9 cellular contexts compared by ENCODE assay signal in the genomic region with DNA sequence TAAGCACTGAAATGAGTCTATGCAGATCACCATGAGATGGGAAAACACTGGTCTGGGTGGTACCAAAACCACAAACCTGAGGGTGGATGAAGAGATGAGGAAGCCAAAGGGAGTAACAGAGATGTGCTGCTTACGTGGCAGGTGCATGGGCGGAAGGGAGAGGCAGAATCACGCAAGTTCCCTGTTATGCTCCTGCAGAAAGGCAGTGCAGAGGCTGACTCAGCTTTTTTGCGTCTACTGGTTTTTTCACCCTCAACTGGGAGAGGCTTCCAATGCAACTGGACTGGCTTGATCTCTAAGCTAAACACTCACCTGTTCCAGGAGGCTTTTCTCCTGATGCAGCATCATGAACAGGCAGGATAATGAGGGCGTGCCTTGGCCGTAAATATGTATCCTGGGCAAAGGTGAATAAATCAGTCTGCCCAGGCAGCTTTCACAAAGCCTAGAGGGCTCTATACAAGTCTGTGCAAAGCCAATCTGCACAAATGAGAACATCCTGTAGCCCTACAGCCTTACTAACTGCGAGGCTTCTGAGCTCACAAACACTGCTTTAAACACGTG.
A peak's percentile ranks its signal among the peaks of the same experiment; 100 is the strongest.
DNase-seq lines count a peak whose midpoint lies in the region; ATAC-seq, FAIRE-seq and TF ChIP-seq lines count a peak whose summit lies in the region.
"Had no signal": no experiment of that assay in that cellular context is flagged by ENCODE, and none has a peak within 500 bp of the region (broad histone marks: within the 10 kb centered on the region; RNA-seq: fewer than 3 reads in every experiment).

No MANE protein-coding gene starts in this region.

- H3K4me3 ChIP-seq in esophagus (ENCODE audit: low read depth in 1 of 2, low read length in 2 of 2), result no peak overlapping the region
- H3K4me3 ChIP-seq: cardiac muscle cell had no signal

- peak; percentile 28 for ATAC-seq in HG03025 (IDR thresholded peaks at IDR 0.05; ENCODE audit: low FRiP score, unreplicated experiment)

- FAIRE-seq in GM12891 (lab: Jason Lieb, UNC), result peak; percentile 90

- peaks cover 2 to 4% of the 10 kb centered on the region in 2 donors for H3K4me1 ChIP-seq in esophagus (ENCODE audit: control insufficient read depth in 2 of 2, insufficient read depth in 2 of 2, low read length in 1 of 2)

- peak overlapping the region; percentile 95 to 96 for H3K27ac ChIP-seq in esophagus (ENCODE audit: low read depth in 2 of 2, low read length in 1 of 2)
- H3K27ac ChIP-seq: cardiac muscle cell had no signal

- TF ChIP-seq POLR2A in GM12891 (IDR thresholded peaks at IDR 0.05; ENCODE audit: low read depth, low read length), result 0 out of 2 replicates have a peak, but pooled peaks have one; percentile 23

- no peaks in the 10 kb centered on the region for H3K27me3 ChIP-seq in esophagus (ENCODE audit: control insufficient read depth in 1 of 2, insufficient read depth in 2 of 2, low read length in 2 of 2)
- H3K27me3 ChIP-seq: cardiac muscle cell had no signal

- DNase-seq in GM12891 (ENCODE audit: insufficient read length, low spot score) (no peak), AG08396 (ENCODE audit: low spot score) (no peak), GM19238 (ENCODE audit: insufficient read length, low spot score) (no peak), NCI-H2107 treated with DMSO at 0.1 percent for 48 hours (lab: John Stamatoyannopoulos, UW; ENCODE audit: unreplicated experiment) (no peak)
- peak; percentile 60 to 67 for DNase-seq in activated CD4-positive, alpha-beta T cell treated with anti-CD3 and anti-CD28 coated beads for 24 hours (ENCODE audit: low read depth in 2 of 2)
- peak; percentile 16 to 54 (median 48) for DNase-seq in stimulated activated naive CD4-positive, alpha-beta T cell (lab: John Stamatoyannopoulos, UW)

- peaks cover 0 to 6% of the 10 kb centered on the region in 2 donors for H3K36me3 ChIP-seq in esophagus (ENCODE audit: control insufficient read depth in 2 of 2, insufficient read depth in 2 of 2, low read length in 1 of 2)

- 53% methylated on average over 8 of the region's 8 CpGs for WGBS in esophagus, 2 donors

- no peaks in the 10 kb centered on the region for H3K9me3 ChIP-seq in esophagus (ENCODE audit: control insufficient read depth in 2 of 2, insufficient read depth in 1 of 2, low read depth in 1 of 2, low read length in 1 of 2)

TF ChIP-seq in GM12891, 5 proteins besides CTCF, POLR2A, EP300 and RAD21:
- TF ChIP-seq SPI1 (IDR thresholded peaks at IDR 0.05; ENCODE audit: low read depth, low read length), result no peak
- TF ChIP-seq TAF1 (IDR thresholded peaks at IDR 0.05; ENCODE audit: low read depth, low read length), result no peak
- no peak for TF ChIP-seq POU2F2 (IDR thresholded peaks at IDR 0.05; ENCODE audit: low read depth, low read length)
- TF ChIP-seq POLR2AphosphoS5 (IDR thresholded peaks at IDR 0.05; ENCODE audit: low read depth, low read length), result no peak
- no peak for TF ChIP-seq PAX5 (IDR thresholded peaks at IDR 0.05; ENCODE audit: insufficient read depth, low read length, severe bottlenecking)

Comparison
In these comparisons a context has a peak if more than half of its experiments do, and no peak if none do; other contexts are left out.
1. DNase-seq: peak in activated CD4-positive, alpha-beta T cell treated with anti-CD3 and anti-CD28 coated beads for 24 hours (2 of 2) and stimulated activated naive CD4-positive, alpha-beta T cell (6 of 6); none in GM12891 (single experiment), AG08396 (single experiment), GM19238 (single experiment) and NCI-H2107 treated with DMSO at 0.1 percent for 48 hours (single experiment).